9 cellular contexts compared by ENCODE assay signal in the genomic region with DNA sequence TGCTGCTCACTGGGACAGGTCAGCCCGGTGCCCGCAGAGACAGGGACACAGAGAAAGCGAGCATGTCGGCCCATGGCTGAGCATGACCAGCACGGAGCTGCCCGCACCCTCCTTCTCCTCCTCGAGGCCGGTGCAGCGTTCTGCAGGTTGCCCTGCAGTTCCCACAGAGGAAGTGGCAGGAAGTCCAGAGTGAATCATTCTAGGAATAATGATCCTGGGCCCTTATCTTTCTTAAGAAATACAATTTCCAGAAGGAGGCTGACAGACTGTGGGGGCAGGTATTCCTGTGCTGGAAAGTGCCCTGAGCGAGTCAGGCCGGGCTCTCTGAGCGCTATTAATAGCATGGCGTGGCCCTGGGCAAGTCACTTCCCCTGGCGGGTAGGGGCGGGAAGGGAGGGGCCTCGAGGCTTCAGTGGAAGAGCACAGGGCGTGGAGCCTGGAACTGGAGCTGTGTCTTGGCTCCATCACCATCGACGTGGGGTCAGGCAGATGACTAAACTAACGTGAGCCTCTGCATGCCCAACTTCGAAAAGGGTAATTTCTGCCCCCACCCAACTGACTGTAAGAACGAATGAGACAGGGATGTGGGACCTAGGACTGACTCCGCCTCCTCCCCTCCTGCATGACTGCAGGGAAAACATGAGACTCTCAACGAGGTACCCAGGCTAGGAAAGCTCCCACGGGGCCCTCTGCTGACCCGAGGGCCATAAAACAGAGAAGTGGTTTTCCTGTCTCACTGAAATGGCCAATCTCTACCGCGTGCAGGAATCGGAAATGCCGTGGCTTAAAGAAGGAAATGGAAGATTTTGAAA. TPM values are rescaled to one million over a fixed set of nuclear protein-coding genes. Genes with fewer than 3 reads are reported as not detected.
DNase-seq lines count a peak whose midpoint lies in the region; ATAC-seq, FAIRE-seq and TF ChIP-seq lines count a peak whose summit lies in the region.
"Had no signal": no experiment of that assay in that cellular context is flagged by ENCODE, and none has a peak within 500 bp of the region (broad histone marks: within the 10 kb centered on the region; RNA-seq: fewer than 3 reads in every experiment).

No MANE protein-coding gene starts in this region.

- FAIRE-seq in GM12878 (lab: Jason Lieb, UNC): peak; percentile 49
- FAIRE-seq: G401.6 had no signal

- TF ChIP-seq POLR2A in GM12878 (IDR thresholded peaks at IDR 0.05; ENCODE audit: low read depth, low read length): no peak

- intact Hi-C loops in GM12878 (cut with micrococcal nuclease; ENCODE audit: unreplicated experiment): no loop called here

- no peaks in the 10 kb centered on the region for H3K79me2 ChIP-seq in GM12878 (ENCODE audit: control insufficient read depth, insufficient read depth, low read length)

- peak; percentile 84 for ATAC-seq in SK-N-SH treated with all-trans-retinoic acid at 6 μM for 48 hours
- peak; percentile 67 for ATAC-seq in GM12878
- ATAC-seq in HG03342 (IDR thresholded peaks at IDR 0.05; ENCODE audit: unreplicated experiment): no peak

- POLR2A ChIA-PET in GM12878 (lab: Charles Lee): no interaction called here

- H2AFZ ChIP-seq in GM12878 (ENCODE audit: control insufficient read depth, low read depth, low read length): peak overlapping the region; percentile 72

- SMC1A ChIA-PET in GM12878 (lab: Charles Lee; ENCODE audit: uncharacterized antibody, unreplicated experiment): no interaction called here

- RAD21 ChIA-PET in GM12878 (lab: Charles Lee; ENCODE audit: unreplicated experiment): no interaction called here

- no peak for TF ChIP-seq EP300 in GM12878 (IDR thresholded peaks at IDR 0.05; ENCODE audit: borderline replicate concordance in 1 of 2, control insufficient read depth in 1 of 2, low read depth in 2 of 2, low read length in 2 of 2)

- 32% methylated on average over 27 of the region's 30 CpGs for WGBS in GM12878 (ENCODE audit: insufficient coverage, insufficient replicate concordance, low lambda C conversion rate, missing lambda C conversion rate)

- peak in 1 of 3 experiments; percentile 27; a peak in 2 of 6 replicates for TF ChIP-seq CTCF in GM12878 (IDR thresholded peaks at IDR 0.05 in 2 of 3, conservative IDR thresholded peaks at IDR 0.05 in 1 of 3; ENCODE audit: control insufficient read depth in 2 of 3, extremely low read depth in 1 of 3, insufficient read depth in 1 of 3, low read depth in 3 of 3, low read length in 3 of 3)

- no peaks in the 10 kb centered on the region for H3K36me3 ChIP-seq in GM12878 (ENCODE audit: control insufficient read depth in 2 of 2, insufficient read depth in 2 of 2, low read length in 1 of 2)

- H4K20me1 ChIP-seq in GM12878 (ENCODE audit: control insufficient read depth, insufficient read depth): no peaks in the 10 kb centered on the region

- peak; percentile 33; the same call in 1 of the 2 replicates for TF ChIP-seq RAD21 in GM12878 (IDR thresholded peaks at IDR 0.05; ENCODE audit: insufficient read depth, low read depth, low read length)

- no peaks in the 10 kb centered on the region for H3K9me3 ChIP-seq in GM12878 (replicated peaks; ENCODE audit: control insufficient read depth, insufficient read depth, low read length)

- in situ Hi-C loops in GM12878 (cut with MboI): no loop called here

- no peaks in the 10 kb centered on the region for H3K27me3 ChIP-seq in GM12878 (replicated peaks in 1 of 2; ENCODE audit: control insufficient read depth in 2 of 2, insufficient read depth in 2 of 2, low read length in 1 of 2)

- H3K4me2 ChIP-seq in GM12878 (ENCODE audit: control insufficient read depth, insufficient read depth): peak overlapping the region; percentile 77; the same call in 1 of the 2 replicates

- H3K4me1 ChIP-seq in GM12878 (ENCODE audit: control insufficient read depth, insufficient read depth, low read length): peaks cover 14% of the 10 kb centered on the region

- no peak overlapping the region for H3K27ac ChIP-seq in GM12878 (ENCODE audit: control insufficient read depth, insufficient read depth)

- no peak overlapping the region for H3K4me3 ChIP-seq in GM12878

- H3K9ac ChIP-seq in GM12878 (ENCODE audit: control insufficient read depth, insufficient read depth, low read length): no peak overlapping the region

- BruUV-seq in GM12878 (replicated peaks; lab: Mats Ljungman, UMichigan): no TSS peak

- CTCF ChIA-PET in GM12878 (lab: Yijun Ruan, JAX): no interaction called here

- DNase-seq in activated CD4-positive, CD25-positive, alpha-beta regulatory T cell treated with anti-CD3 and anti-CD28 coated beads, Interleukin-2, amount 50 U/mL, for 16 hours (ENCODE audit: low read depth, low spot score): peak; percentile 22
- no peak for DNase-seq in activated CD4-positive, CD25-positive, alpha-beta regulatory T cell treated with anti-CD3 and anti-CD28 coated beads, Interleukin-2, amount 50 U/mL, for 72 hours
- DNase-seq in GM12878 (ENCODE audit: low read depth, low spot score) (peak; percentile 20), inferior parietal cortex (ENCODE audit: extremely low spot score) (peak; percentile 10), NCI-H1092 treated with DMSO at 0.1 percent for 48 hours (lab: John Stamatoyannopoulos, UW) (no peak)
- peak; percentile 52 to 56 for DNase-seq in stimulated activated CD4-positive, alpha-beta T cell treated with anti-CD3 and anti-CD28 coated beads, Interleukin-2, amount 100 ng/mL, for 48 hours

TF ChIP-seq in SK-N-SH treated with all-trans-retinoic acid at 6 μM for 48 hours, 23 proteins besides CTCF, POLR2A, EP300 and RAD21:
- TF ChIP-seq ESRRG (CRISPR knock-in tag; IDR thresholded peaks at IDR 0.05) (no peak), ZNF8 (CRISPR knock-in tag; IDR thresholded peaks at IDR 0.05) (no peak), CSDC2 (CRISPR knock-in tag; IDR thresholded peaks at IDR 0.05) (no peak), OSR1 (CRISPR knock-in tag; IDR thresholded peaks at IDR 0.05) (no peak)

TF ChIP-seq in GM12878, 131 proteins besides CTCF, POLR2A, EP300 and RAD21 (continues in another document):
- no peak for TF ChIP-seq GATAD2B (conservative IDR thresholded peaks at IDR 0.05; ENCODE audit: low read depth)
- TF ChIP-seq MEF2B (IDR thresholded peaks at IDR 0.05; ENCODE audit: partially characterized antibody, poor library complexity, severe bottlenecking): peak; percentile 32

RNA-seq across cellular contexts. Expression of a gene that starts 9.8 kb away (rescaled TPM):
- total RNA-seq in GM12878 (2013; cell fraction: nucleolus; rRNA removed): not detected in 2 replicates
- total RNA-seq in GM12878 (2014; rRNA removed): not detected in 2 replicates
- total RNA-seq in GM12878 (2014; rRNA removed; fragmentation: Illumina TruSeq; extraction: Trizol): not detected in 2 replicates
- total RNA-seq in GM12878 (2021): 0.18 TPM in 1 of 2 replicates, not detected in the other
- not detected for polyA plus RNA-seq in GM12878 (2011; ENCODE audit: low read depth)
- polyA plus RNA-seq in GM12878 (2011; rRNA removed): not detected in 2 replicates
- polyA plus RNA-seq in GM12878 (2011; cell fraction: cytosol; rRNA removed): not detected in 2 replicates
- not detected in 2 replicates for polyA plus RNA-seq in GM12878 (2011; cell fraction: nucleus; rRNA removed)
- polyA plus RNA-seq in GM12878 (2012): 0.10 and 0.12 TPM in 2 replicates
- polyA plus RNA-seq in GM12878 (2014; fragmentation: Illumina TruSeq; extraction: Trizol): not detected in 2 replicates
- under 1 TPM in 1 of 2 experiments, not detected in 1; 0.05 TPM for polyA plus RNA-seq in GM12878 (2014; fragmentation: Nextera tagmentation; extraction: Ambion mirVana)
- polyA plus RNA-seq in GM12878 (2014; rRNA removed): not detected in 2 replicates
- polyA plus RNA-seq in GM12878 (2016; fragmentation: Nextera tagmentation; extraction: Ambion mirVana): under 1 TPM in 1 of 2 experiments, not detected in 1; 0.30 TPM
- polyA minus RNA-seq in GM12878 (2011; rRNA and poly(A)+ RNA removed): not detected in 2 replicates
- not detected in 2 replicates for polyA minus RNA-seq in GM12878 (2011; cell fraction: cytosol; rRNA and poly(A)+ RNA removed)
- not detected in 2 replicates for polyA minus RNA-seq in GM12878 (2011; cell fraction: nucleus; rRNA and poly(A)+ RNA removed)

RNA-seq across cellular contexts. Expression of a gene that starts 50.1 kb away (rescaled TPM):
- total RNA-seq in GM12878 (2013; cell fraction: nucleolus; rRNA removed): 39.3 and 46.2 TPM in 2 replicates
- total RNA-seq in GM12878 (2014; rRNA removed): 21.5 and 25.2 TPM in 2 replicates
- total RNA-seq in GM12878 (2014; rRNA removed; fragmentation: Illumina TruSeq; extraction: Trizol): 7.1 and 8.2 TPM in 2 replicates
- 60.0 and 72.8 TPM in 2 replicates for total RNA-seq in GM12878 (2021)
- 7.7 TPM for polyA plus RNA-seq in GM12878 (2011; ENCODE audit: low read depth)
- 5.2 and 11.9 TPM in 2 replicates for polyA plus RNA-seq in GM12878 (2011; rRNA removed)
- 18.2 and 37.3 TPM in 2 replicates for polyA plus RNA-seq in GM12878 (2011; cell fraction: cytosol; rRNA removed)
- polyA plus RNA-seq in GM12878 (2011; cell fraction: nucleus; rRNA removed): 386 and 553 TPM in 2 replicates
- 28.0 and 32.9 TPM in 2 replicates for polyA plus RNA-seq in GM12878 (2012)
- polyA plus RNA-seq in GM12878 (2014; fragmentation: Illumina TruSeq; extraction: Trizol): 0.68 and 5.0 TPM in 2 replicates
- polyA plus RNA-seq in GM12878 (2014; fragmentation: Nextera tagmentation; extraction: Ambion mirVana): 1 to 10 TPM in 1 of 2 experiments, under 1 TPM in 1; 0.55 to 2.4 TPM
- polyA plus RNA-seq in GM12878 (2014; rRNA removed): 56.4 and 83.7 TPM in 2 replicates
- polyA plus RNA-seq in GM12878 (2016; fragmentation: Nextera tagmentation; extraction: Ambion mirVana): 10 to 100 TPM; 57.8 to 69.1 TPM
- 3.3 and 9.1 TPM in 2 replicates for polyA minus RNA-seq in GM12878 (2011; rRNA and poly(A)+ RNA removed)
- 7.0 and 7.6 TPM in 2 replicates for polyA minus RNA-seq in GM12878 (2011; cell fraction: cytosol; rRNA and poly(A)+ RNA removed)
- polyA minus RNA-seq in GM12878 (2011; cell fraction: nucleus; rRNA and poly(A)+ RNA removed): 24.1 and 45.8 TPM in 2 replicates

RNA-seq across cellular contexts. Expression of a gene that starts 54.5 kb away (rescaled TPM):
- not detected in 2 replicates for total RNA-seq in GM12878 (2013; cell fraction: nucleolus; rRNA removed)
- total RNA-seq in GM12878 (2014; rRNA removed) (not detected in 2 replicates), GM12878 (2014; rRNA removed; fragmentation: Illumina TruSeq; extraction: Trizol) (not detected in 2 replicates), GM12878 (2021) (not detected in 2 replicates)
- not detected for polyA plus RNA-seq in GM12878 (2011; ENCODE audit: low read depth)
- polyA plus RNA-seq in GM12878 (2011; rRNA removed) (not detected in 2 replicates), GM12878 (2014; fragmentation: Illumina TruSeq; extraction: Trizol) (not detected in 2 replicates), GM12878 (2014; fragmentation: Nextera tagmentation; extraction: Ambion mirVana) (not detected), GM12878 (2014; rRNA removed) (0.20 TPM in 1 of 2 replicates, not detected in the other), GM12878 (2016; fragmentation: Nextera tagmentation; extraction: Ambion mirVana) (not detected)
- not detected in 2 replicates for polyA plus RNA-seq in GM12878 (2011; cell fraction: cytosol; rRNA removed)
- not detected in 2 replicates for polyA plus RNA-seq in GM12878 (2011; cell fraction: nucleus; rRNA removed)
- not detected in 2 replicates for polyA plus RNA-seq in GM12878 (2012)
- polyA minus RNA-seq in GM12878 (2011; rRNA and poly(A)+ RNA removed): not detected in 2 replicates
- not detected in 2 replicates for polyA minus RNA-seq in GM12878 (2011; cell fraction: cytosol; rRNA and poly(A)+ RNA removed)
- polyA minus RNA-seq in GM12878 (2011; cell fraction: nucleus; rRNA and poly(A)+ RNA removed): not detected in 2 replicates

Comparison
In these comparisons a context has a peak if more than half of its experiments do, and no peak if none do; other contexts are left out.
1. DNase-seq: peak in activated CD4-positive, CD25-positive, alpha-beta regulatory T cell treated with anti-CD3 and anti-CD28 coated beads, Interleukin-2, amount 50 U/mL, for 16 hours (single experiment), GM12878 (single experiment), inferior parietal cortex (single experiment) and stimulated activated CD4-positive, alpha-beta T cell treated with anti-CD3 and anti-CD28 coated beads, Interleukin-2, amount 100 ng/mL, for 48 hours (2 of 2); none in activated CD4-positive, CD25-positive, alpha-beta regulatory T cell treated with anti-CD3 and anti-CD28 coated beads, Interleukin-2, amount 50 U/mL, for 72 hours (single experiment) and NCI-H1092 treated with DMSO at 0.1 percent for 48 hours (single experiment).